ENCODE assay signal across 18 cellular contexts in genomic region chr13:44694842-44695241, GRCh38.
"Had no signal": no experiment of that assay in that cellular context is flagged by ENCODE, and none has a peak within 500 bp of the region (broad histone marks: within the 10 kb centered on the region; RNA-seq: fewer than 3 reads in every experiment).

No MANE protein-coding gene starts in this region.

- H3K4me1 ChIP-seq: SJCRH30 had no signal

- DNase-seq: IMR-90, Karpas-422, KG1, MG63, NCI-H1092 treated with DMSO at 0.1 percent for 48 hours, NCI-H1436, NCI-H187, NCI-H2029, NCI-H2081 treated with DMSO at 0.1 percent for 48 hours, NCI-H2171 treated with DMSO at 0.1 percent for 48 hours, NCI-H345, NCI-H446 treated with DMSO at 0.1 percent for 48 hours, NCI-H510A treated with DMSO at 0.1 percent for 48 hours, NCI-H526, RPMI8226, SHP77 treated with DMSO at 0.1 percent for 48 hours, SJCRH30 had no signal

- ATAC-seq: HepG2 had no signal

- H3K27me3 ChIP-seq: MG63, SJCRH30 had no signal

- H3K27ac ChIP-seq: SJCRH30 had no signal

- H3K9me3 ChIP-seq: MG63, SJCRH30 had no signal

- H3K4me3 ChIP-seq: MG63, SJCRH30 had no signal

- H3K36me3 ChIP-seq: MG63, SJCRH30 had no signal
